ENCODE assay signal across 9 cellular contexts in the genomic region with DNA sequence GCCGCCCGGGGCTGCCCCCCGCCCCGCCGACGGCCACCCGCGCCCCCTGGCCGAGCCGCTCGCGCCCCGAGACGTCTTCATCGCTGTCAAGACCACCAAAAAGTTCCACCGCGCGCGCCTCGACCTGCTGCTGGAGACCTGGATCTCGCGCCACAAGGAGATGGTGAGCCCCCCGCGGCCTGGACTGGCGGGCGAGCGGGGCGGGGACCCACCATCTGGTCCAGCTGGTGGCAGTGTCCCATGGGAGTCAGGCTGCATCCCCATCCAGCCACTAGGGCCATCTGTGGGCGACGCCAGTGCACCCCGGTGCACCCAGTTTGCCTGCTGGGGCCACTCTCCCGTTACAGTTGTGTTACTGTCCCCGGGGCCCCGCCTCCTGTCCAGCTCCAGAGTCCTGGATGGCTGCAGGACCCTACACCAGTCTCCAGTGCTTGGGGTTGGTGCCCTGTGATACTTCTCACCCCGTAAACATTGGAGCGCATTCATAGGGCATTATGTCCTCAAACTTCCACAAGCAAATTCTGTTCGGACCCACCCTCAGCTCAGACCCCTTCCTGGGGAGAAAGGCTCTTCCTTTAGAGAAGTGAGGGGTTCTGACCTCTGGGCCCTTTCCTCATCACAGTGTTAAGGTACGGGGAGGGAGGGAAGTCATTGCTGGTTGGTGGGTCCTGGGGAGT. TPM values are rescaled to one million over a fixed set of nuclear protein-coding genes. Genes with fewer than 3 reads are reported as not detected.
DNase-seq lines count a peak whose midpoint lies in the region; ATAC-seq and TF ChIP-seq lines count a peak whose summit lies in the region.
"Had no signal": no experiment of that assay in that cellular context is flagged by ENCODE, and none has a peak within 500 bp of the region (broad histone marks: within the 10 kb centered on the region; RNA-seq: fewer than 3 reads in every experiment).

No MANE protein-coding gene starts in this region.

- H3K9me3 ChIP-seq in A673 (ENCODE audit: low read depth, low read length, poor library complexity, severe bottlenecking) (no peaks in the 10 kb centered on the region), SJCRH30 (replicated peaks) (no peaks in the 10 kb centered on the region), duodenal mucosa (ENCODE audit: control insufficient read depth in 1 of 2, low read length in 2 of 2) (no peaks in the 10 kb centered on the region)

- no peaks in the 10 kb centered on the region for H3K36me3 ChIP-seq in A673 (ENCODE audit: insufficient read depth, low read length, poor library complexity, severe bottlenecking)
- no peaks in the 10 kb centered on the region for H3K36me3 ChIP-seq in GM06990 (ENCODE audit: control insufficient read depth, insufficient read depth, low read length)
- H3K36me3 ChIP-seq in SJCRH30: peaks cover 8% of the 10 kb centered on the region; the same call in 1 of the 2 replicates
- peaks cover 0 to 2% of the 10 kb centered on the region in 2 donors for H3K36me3 ChIP-seq in duodenal mucosa (ENCODE audit: control insufficient read depth in 1 of 2, insufficient read depth in 2 of 2, low read length in 2 of 2)

- peak overlapping the region; percentile 59 for H3K4me3 ChIP-seq in A673 (ENCODE audit: low read depth, low read length, poor library complexity, severe bottlenecking)
- peak overlapping the region; percentile 36 for H3K4me3 ChIP-seq in GM06990 (replicated peaks; ENCODE audit: low read depth, low read length)
- peak overlapping the region; percentile 63 for H3K4me3 ChIP-seq in SJCRH30
- H3K4me3 ChIP-seq in duodenal mucosa (ENCODE audit: low read depth in 1 of 2, low read length in 2 of 2): peak overlapping the region; percentile 83

- ATAC-seq in natural killer cell (no peak), HG02798 (IDR thresholded peaks at IDR 0.05; ENCODE audit: poor library complexity, unreplicated experiment) (no peak)

- peaks cover 20 to 37% of the 10 kb centered on the region in 2 donors for H3K4me1 Mint-ChIP-seq in natural killer cell

- peak overlapping the region; percentile 93 for H3K4me3 Mint-ChIP-seq in natural killer cell

- POLR2A ChIA-PET in A673 (lab: Charles Lee; ENCODE audit: low non-redundant PET): interaction anchor here (0.7 kb wide), 1 partner anchor 1175 kb away, joined by 6 read pairs; no protein-coding TSS in a partner anchor

- CTCF ChIA-PET in A673 (lab: Charles Lee): no interaction called here

- H3K27me3 ChIP-seq in A673 (replicated peaks; ENCODE audit: insufficient read depth, low read depth, low read length, poor library complexity): no peaks in the 10 kb centered on the region
- no peaks in the 10 kb centered on the region; the same call in 1 of the 2 replicates for H3K27me3 ChIP-seq in GM06990 (replicated peaks; ENCODE audit: control insufficient read depth, insufficient read depth, low read length)
- no peaks in the 10 kb centered on the region for H3K27me3 ChIP-seq in SJCRH30
- no peaks in the 10 kb centered on the region for H3K27me3 ChIP-seq in duodenal mucosa (ENCODE audit: control insufficient read depth in 1 of 2, insufficient read depth in 2 of 2, low read length in 2 of 2)

- H3K27ac ChIP-seq in A673 (ENCODE audit: low read depth, low read length, poor library complexity, severe bottlenecking): no peak overlapping the region
- H3K27ac ChIP-seq in SJCRH30: no peak overlapping the region
- peak overlapping the region; percentile 32 for H3K27ac ChIP-seq in duodenal mucosa (ENCODE audit: low read depth, low read length)

- peak overlapping the region; percentile 77 to 82 for H3K9ac ChIP-seq in duodenal mucosa (ENCODE audit: low read depth in 1 of 2, low read length in 2 of 2)

- H3K4me1 ChIP-seq in A673 (ENCODE audit: insufficient read depth, low read length, poor library complexity, severe bottlenecking) (peaks cover 43% of the 10 kb centered on the region), SJCRH30 (peaks cover 59% of the 10 kb centered on the region), duodenal mucosa (ENCODE audit: control insufficient read depth in 1 of 2, insufficient read depth in 2 of 2, low read length in 2 of 2) (peaks cover 48 to 57% of the 10 kb centered on the region in 2 donors)

- no peak for DNase-seq in A673 (ENCODE audit: low spot score)
- DNase-seq in GM06990 (ENCODE audit: extremely low read depth, insufficient read length): no peak
- DNase-seq in SJCRH30: peak; percentile 64 to 74
- DNase-seq in natural killer cell: no peak
- DNase-seq in posterior vena cava (ENCODE audit: low spot score): no peak
- DNase-seq in dedifferentiated amniotic fluid mesenchymal stem cell (ENCODE audit: extremely low spot score): no peak

- H3K9me3 Mint-ChIP-seq in natural killer cell: no peaks in the 10 kb centered on the region

- H3K27me3 Mint-ChIP-seq in natural killer cell (ENCODE audit: low read depth in 2 of 2): no peaks in the 10 kb centered on the region

- no TSS peak for BruUV-seq in A673 (replicated peaks; lab: Mats Ljungman, UMichigan)

- intact Hi-C loops in A673 (cut with micrococcal nuclease; ENCODE audit: unreplicated experiment) (no loop called here), natural killer cell (cut with micrococcal nuclease) (loop anchor here (5.0 to 10.0 kb wide), 4 partner anchors 43 to 1613 kb away; partner anchors contain the start of genes GRIFIN and TTYH3), posterior vena cava (cut with DNase I) (no loop called here)

- peak overlapping the region; percentile 94 to 97 for H3K27ac Mint-ChIP-seq in natural killer cell

- TF ChIP-seq CTCF in A673 (conservative IDR thresholded peaks at IDR 0.05; ENCODE audit: low read depth, low read length) (0 out of 2 replicates have a peak, but pooled peaks have one; percentile 9), GM06990 (IDR thresholded peaks at IDR 0.05; ENCODE audit: insufficient read depth, low read length, poor library complexity, severe bottlenecking) (peak; percentile 8), natural killer cell (IDR thresholded peaks at IDR 0.05) (no peak)

- H3K36me3 Mint-ChIP-seq in natural killer cell: no peaks in the 10 kb centered on the region

RNA-seq across cellular contexts. Expression of gene LFNG, which starts 0.7 kb away (rescaled TPM):
- total RNA-seq in A673 (2021) (8.7 and 11.7 TPM in 2 replicates), natural killer cell (100 to 1,000 TPM; 140 to 191 (median 176) TPM), posterior vena cava (10 to 100 TPM; 15.2 to 16.5 TPM)
- total RNA-seq in SJCRH30 (2014; rRNA removed; shearing (Covaris generic)): 20.3 and 25.2 TPM in 2 replicates

RNA-seq across cellular contexts. Expression of gene BRAT1, which starts 35.1 kb away (rescaled TPM):
- 47.9 and 48.8 TPM in 2 replicates for total RNA-seq in A673 (2021)
- 38.5 and 41.5 TPM in 2 replicates for total RNA-seq in SJCRH30 (2014; rRNA removed; shearing (Covaris generic))
- 10 to 100 TPM; 24.9 to 26.7 (median 25.6) TPM for total RNA-seq in natural killer cell
- 10 to 100 TPM; 16.3 to 17.2 TPM for total RNA-seq in posterior vena cava

RNA-seq across cellular contexts. Expression of gene IQCE, which starts 38.5 kb away (rescaled TPM):
- total RNA-seq in A673 (2021): 35.4 and 42.8 TPM in 2 replicates
- total RNA-seq in SJCRH30 (2014; rRNA removed; shearing (Covaris generic)): 5.0 and 5.1 TPM in 2 replicates
- 10 to 100 TPM in 2 of 3 donors, 1 to 10 TPM in 1; 9.6 to 13.5 (median 11.3) TPM for total RNA-seq in natural killer cell
- total RNA-seq in posterior vena cava: 10 to 100 TPM; 14.6 to 19.1 TPM

RNA-seq across cellular contexts. Expression of gene GRIFIN, which starts 44.1 kb away (rescaled TPM):
- total RNA-seq in A673 (2021) (not detected in 2 replicates), natural killer cell (not detected), posterior vena cava (not detected)
- total RNA-seq in SJCRH30 (2014; rRNA removed; shearing (Covaris generic)): not detected in 2 replicates
- total RNA-seq: glomerular endothelial cell had no signal

Comparison
In these comparisons a context has a peak if more than half of its experiments do, and no peak if none do; other contexts are left out.
1. DNase-seq: peak in SJCRH30 (2 of 2); none in A673 (single experiment), GM06990 (single experiment), natural killer cell (single experiment), posterior vena cava (single experiment) and dedifferentiated amniotic fluid mesenchymal stem cell (single experiment).
2. Peak in every context shown above with its lines, with median percentiles within 50 percentile points of each other: H3K4me3 ChIP-seq.